3 cellular contexts compared by ENCODE assay signal in genomic region chr12:40768125-40768864, GRCh38.
TF ChIP-seq lines count a peak whose summit lies in the region.

No MANE protein-coding gene starts in this region.

TF ChIP-seq in SK-N-SH, 30 proteins besides CTCF, POLR2A, EP300 and RAD21:
- TF ChIP-seq ELF1 (IDR thresholded peaks at IDR 0.05) (no peak), RXRA (IDR thresholded peaks at IDR 0.05; ENCODE audit: borderline replicate concordance, low read depth) (no peak)

TF ChIP-seq in SK-N-SH treated with all-trans-retinoic acid at 6 μM for 48 hours, 23 proteins besides CTCF, POLR2A, EP300 and RAD21:
- TF ChIP-seq SNAI2 (CRISPR knock-in tag; IDR thresholded peaks at IDR 0.05) = no peak

TF ChIP-seq in HepG2, 621 proteins besides CTCF, POLR2A, EP300 and RAD21:
- TF ChIP-seq EHMT2 (IDR thresholded peaks at IDR 0.05; ENCODE audit: borderline replicate concordance, low read depth, low read length) (no peak), THAP11 (CRISPR knock-in tag; IDR thresholded peaks at IDR 0.05) (no peak), THAP7 (CRISPR knock-in tag; IDR thresholded peaks at IDR 0.05) (no peak), MAZ (IDR thresholded peaks at IDR 0.05; ENCODE audit: borderline replicate concordance, low read depth, low read length) (no peak), MAZ (CRISPR knock-in tag; IDR thresholded peaks at IDR 0.05; ENCODE audit: low read depth) (no peak), RXRB (CRISPR knock-in tag; IDR thresholded peaks at IDR 0.05; ENCODE audit: borderline replicate concordance) (no peak), ZNF547 (CRISPR knock-in tag; IDR thresholded peaks at IDR 0.05) (no peak), ZBTB3 (CRISPR knock-in tag; IDR thresholded peaks at IDR 0.05; ENCODE audit: borderline replicate concordance, low read depth) (no peak), RARA (CRISPR knock-in tag; IDR thresholded peaks at IDR 0.05) (no peak), ZNF10 (CRISPR knock-in tag; IDR thresholded peaks at IDR 0.05; ENCODE audit: borderline replicate concordance, low read depth) (no peak), ETV5 (CRISPR knock-in tag; IDR thresholded peaks at IDR 0.05; ENCODE audit: borderline replicate concordance) (no peak)
- TF ChIP-seq, protein P1, sequence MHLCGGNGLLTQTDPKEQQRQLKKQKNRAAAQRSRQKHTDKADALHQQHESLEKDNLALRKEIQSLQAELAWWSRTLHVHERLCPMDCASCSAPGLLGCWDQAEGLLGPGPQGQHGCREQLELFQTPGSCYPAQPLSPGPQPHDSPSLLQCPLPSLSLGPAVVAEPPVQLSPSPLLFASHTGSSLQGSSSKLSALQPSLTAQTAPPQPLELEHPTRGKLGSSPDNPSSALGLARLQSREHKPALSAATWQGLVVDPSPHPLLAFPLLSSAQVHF (CRISPR knock-in tag; IDR thresholded peaks at IDR 0.05) = no peak
- TF ChIP-seq, protein P2, sequence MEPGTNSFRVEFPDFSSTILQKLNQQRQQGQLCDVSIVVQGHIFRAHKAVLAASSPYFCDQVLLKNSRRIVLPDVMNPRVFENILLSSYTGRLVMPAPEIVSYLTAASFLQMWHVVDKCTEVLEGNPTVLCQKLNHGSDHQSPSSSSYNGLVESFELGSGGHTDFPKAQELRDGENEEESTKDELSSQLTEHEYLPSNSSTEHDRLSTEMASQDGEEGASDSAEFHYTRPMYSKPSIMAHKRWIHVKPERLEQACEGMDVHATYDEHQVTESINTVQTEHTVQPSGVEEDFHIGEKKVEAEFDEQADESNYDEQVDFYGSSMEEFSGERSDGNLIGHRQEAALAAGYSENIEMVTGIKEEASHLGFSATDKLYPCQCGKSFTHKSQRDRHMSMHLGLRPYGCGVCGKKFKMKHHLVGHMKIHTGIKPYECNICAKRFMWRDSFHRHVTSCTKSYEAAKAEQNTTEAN (CRISPR knock-in tag; conservative IDR thresholded peaks at IDR 0.05) = no peak
- TF ChIP-seq, protein P3, sequence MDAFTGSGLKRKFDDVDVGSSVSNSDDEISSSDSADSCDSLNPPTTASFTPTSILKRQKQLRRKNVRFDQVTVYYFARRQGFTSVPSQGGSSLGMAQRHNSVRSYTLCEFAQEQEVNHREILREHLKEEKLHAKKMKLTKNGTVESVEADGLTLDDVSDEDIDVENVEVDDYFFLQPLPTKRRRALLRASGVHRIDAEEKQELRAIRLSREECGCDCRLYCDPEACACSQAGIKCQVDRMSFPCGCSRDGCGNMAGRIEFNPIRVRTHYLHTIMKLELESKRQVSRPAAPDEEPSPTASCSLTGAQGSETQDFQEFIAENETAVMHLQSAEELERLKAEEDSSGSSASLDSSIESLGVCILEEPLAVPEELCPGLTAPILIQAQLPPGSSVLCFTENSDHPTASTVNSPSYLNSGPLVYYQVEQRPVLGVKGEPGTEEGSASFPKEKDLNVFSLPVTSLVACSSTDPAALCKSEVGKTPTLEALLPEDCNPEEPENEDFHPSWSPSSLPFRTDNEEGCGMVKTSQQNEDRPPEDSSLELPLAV (CRISPR knock-in tag; conservative IDR thresholded peaks at IDR 0.05; ENCODE audit: low read depth) = no peak
